In the genomic region with DNA sequence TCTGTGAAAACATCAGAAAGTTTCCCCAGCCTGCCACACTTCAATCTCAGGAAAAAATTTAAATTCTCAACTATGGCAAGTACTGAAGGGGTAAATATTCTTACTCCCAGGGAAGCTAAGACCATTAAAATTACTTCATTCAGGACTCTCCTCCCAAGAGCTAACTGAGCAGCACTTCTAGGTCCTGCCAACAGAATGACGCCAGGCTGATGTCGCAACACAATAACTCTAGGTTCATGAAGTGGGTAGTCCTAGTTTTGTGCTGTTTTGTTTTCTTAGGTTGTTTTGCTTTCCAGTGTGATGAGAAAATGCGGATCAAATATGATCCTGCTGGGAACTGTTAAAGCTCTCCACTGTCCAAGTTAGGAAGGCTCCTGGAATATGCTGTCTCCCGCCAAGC, we compare ENCODE assay signal across 15 cellular contexts.
DNase-seq lines count a peak whose midpoint lies in the region; ATAC-seq and TF ChIP-seq lines count a peak whose summit lies in the region.
"Had no signal": no experiment of that assay in that cellular context is flagged by ENCODE, and none has a peak within 500 bp of the region (broad histone marks: within the 10 kb centered on the region; RNA-seq: fewer than 3 reads in every experiment).

No MANE protein-coding gene starts in this region.

- intact Hi-C loops in PC-3 (cut with micrococcal nuclease) (no loop called here), sciatic nerve (cut with DNase I) (no loop called here)

- no peaks in the 10 kb centered on the region for H4K20me1 ChIP-seq in PC-3 (ENCODE audit: low read length)
- no peaks in the 10 kb centered on the region for H4K20me1 ChIP-seq in fibroblast of lung (ENCODE audit: control insufficient read depth, extremely low read depth, insufficient read depth, low read length)

- ATAC-seq in PC-3 (no peak), sciatic nerve (peak; percentile 98), GM21825 (IDR thresholded peaks at IDR 0.05; ENCODE audit: unreplicated experiment) (no peak)

- H3K27ac ChIP-seq in HEK293 (ENCODE audit: extremely low read depth, low read depth, low read length) (no peak overlapping the region), PC-3 (ENCODE audit: low read length) (no peak overlapping the region), fibroblast of lung (ENCODE audit: insufficient read depth, low read length) (no peak overlapping the region)
- H3K27ac ChIP-seq: thoracic aorta had no signal

- no peaks in the 10 kb centered on the region for H3F3A ChIP-seq in PC-3 (ENCODE audit: low read length, unreplicated experiment)

- H3K27me3 ChIP-seq in PC-3 (ENCODE audit: low read length) = no peaks in the 10 kb centered on the region
- no peaks in the 10 kb centered on the region for H3K27me3 ChIP-seq in fibroblast of lung (ENCODE audit: control insufficient read depth, insufficient read depth, low read length)

- H2AFZ ChIP-seq in PC-3 (ENCODE audit: low read length) (no peak overlapping the region), fibroblast of lung (ENCODE audit: low read length) (no peak overlapping the region)

- POLR2A ChIA-PET in HEK293 (lab: Yijun Ruan, JAX) = no interaction called here
- POLR2A ChIA-PET in PC-3 (lab: Charles Lee; ENCODE audit: unreplicated experiment) = no interaction called here

- H3K4me2 ChIP-seq in PC-3 (ENCODE audit: low read length) (no peak overlapping the region), fibroblast of lung (ENCODE audit: extremely low read depth, insufficient read depth, low read length) (no peak overlapping the region)

- H3K9ac ChIP-seq in PC-3 (ENCODE audit: low read length) = no peak overlapping the region
- no peak overlapping the region for H3K9ac ChIP-seq in fibroblast of lung (ENCODE audit: insufficient read depth, low read length)

- H3K36me3 ChIP-seq in HEK293 (ENCODE audit: control insufficient read depth in 2 of 2, insufficient read depth in 1 of 2, low read length in 2 of 2) (no peaks in the 10 kb centered on the region), PC-3 (ENCODE audit: low read depth, low read length) (no peaks in the 10 kb centered on the region), fibroblast of lung (ENCODE audit: control insufficient read depth, insufficient read depth, low read length) (no peaks in the 10 kb centered on the region)
- H3K36me3 ChIP-seq: thoracic aorta had no signal

- H3K79me2 ChIP-seq in PC-3 (ENCODE audit: low read length) (no peaks in the 10 kb centered on the region), fibroblast of lung (ENCODE audit: control insufficient read depth, insufficient read depth, low read length) (no peaks in the 10 kb centered on the region)

- H3K4me1 ChIP-seq in HEK293 (ENCODE audit: control insufficient read depth, insufficient read depth, low read length) (no peaks in the 10 kb centered on the region), PC-3 (ENCODE audit: insufficient read depth, low read length) (no peaks in the 10 kb centered on the region), fibroblast of lung (ENCODE audit: control insufficient read depth, extremely low read depth, insufficient read depth, low read length) (no peaks in the 10 kb centered on the region)

- CTCF ChIA-PET in HEK293 (lab: Yijun Ruan, JAX) (no interaction called here), PC-3 (lab: Charles Lee) (no interaction called here)

- peak; percentile 6 for DNase-seq in PC-3
- peak; percentile 6 to 50 for DNase-seq in fibroblast of lung (ENCODE audit: low read depth in 2 of 2)
- DNase-seq in sciatic nerve (ENCODE audit: low spot score) = peak; percentile 80
- DNase-seq in cerebellar cortex (ENCODE audit: low spot score) = no peak
- no peak for DNase-seq in COR-L47 (lab: John Stamatoyannopoulos, UW)
- DNase-seq in DMS 273 treated with DMSO at 0.1 percent for 48 hours (lab: John Stamatoyannopoulos, UW) = no peak
- DNase-seq: activated naive CD4-positive, alpha-beta T cell treated with anti-CD3 and anti-CD28 coated beads, Interleukin-2, amount 50 U/mL, for 16 hours; kidney glomerular epithelial cell; NCI-H1092; NCI-H524; RPMI8226; small intestine had no signal

- no peaks in the 10 kb centered on the region for H3K9me2 ChIP-seq in PC-3 (replicated peaks; ENCODE audit: low read length)

- H3K9me3 ChIP-seq in HEK293 (ENCODE audit: control insufficient read depth, insufficient read depth, low read depth, low read length) (no peaks in the 10 kb centered on the region), PC-3 (ENCODE audit: low read length) (no peaks in the 10 kb centered on the region), fibroblast of lung (ENCODE audit: control insufficient read depth, insufficient read depth, low read depth, low read length) (no peaks in the 10 kb centered on the region)
- H3K9me3 ChIP-seq: thoracic aorta had no signal

- BruUV-seq in PC-3 (replicated peaks; lab: Mats Ljungman, UMichigan) = no TSS peak

- no peak overlapping the region for H3K4me3 ChIP-seq in HEK293 (ENCODE audit: low read depth, low read length)
- H3K4me3 ChIP-seq in PC-3 (ENCODE audit: low read length) = no peak overlapping the region
- no peak overlapping the region for H3K4me3 ChIP-seq in fibroblast of lung (replicated peaks in 1 of 4; ENCODE audit: control extremely low read depth in 1 of 4, insufficient read depth in 1 of 4, low read depth in 3 of 4, low read length in 4 of 4)
- H3K4me3 ChIP-seq: thoracic aorta had no signal

- TF ChIP-seq CTCF in HEK293 (tag by site-specific recombination; IDR thresholded peaks at IDR 0.05) (no peak), PC-3 (conservative IDR thresholded peaks at IDR 0.05; ENCODE audit: low read depth, low read length) (no peak), fibroblast of lung (conservative IDR thresholded peaks at IDR 0.05 in 1 of 2, IDR thresholded peaks at IDR 0.05 in 1 of 2; ENCODE audit: low read depth in 1 of 2, low read length in 2 of 2) (no peak)

TF ChIP-seq in HEK293, 187 proteins besides CTCF, POLR2A, EP300 and RAD21:
- TF ChIP-seq ZBTB10 (tag by site-specific recombination; IDR thresholded peaks at IDR 0.05) (no peak), SP7 (tag by site-specific recombination; IDR thresholded peaks at IDR 0.05) (no peak), SCRT2 (tag by site-specific recombination; IDR thresholded peaks at IDR 0.05) (0 out of 2 replicates have a peak, but pooled peaks have one; percentile 32), ZBTB6 (tag by site-specific recombination; IDR thresholded peaks at IDR 0.05) (no peak), ZNF629 (tag by site-specific recombination; IDR thresholded peaks at IDR 0.05) (no peak), ZBTB17 (tag by site-specific recombination; IDR thresholded peaks at IDR 0.05) (no peak), ZNF660 (tag by site-specific recombination; IDR thresholded peaks at IDR 0.05) (no peak), TRIM28 (IDR thresholded peaks at IDR 0.05; ENCODE audit: borderline replicate concordance, low read length) (peak; percentile 39; the same call in 1 of the 2 replicates)
- TF ChIP-seq, protein P1, sequence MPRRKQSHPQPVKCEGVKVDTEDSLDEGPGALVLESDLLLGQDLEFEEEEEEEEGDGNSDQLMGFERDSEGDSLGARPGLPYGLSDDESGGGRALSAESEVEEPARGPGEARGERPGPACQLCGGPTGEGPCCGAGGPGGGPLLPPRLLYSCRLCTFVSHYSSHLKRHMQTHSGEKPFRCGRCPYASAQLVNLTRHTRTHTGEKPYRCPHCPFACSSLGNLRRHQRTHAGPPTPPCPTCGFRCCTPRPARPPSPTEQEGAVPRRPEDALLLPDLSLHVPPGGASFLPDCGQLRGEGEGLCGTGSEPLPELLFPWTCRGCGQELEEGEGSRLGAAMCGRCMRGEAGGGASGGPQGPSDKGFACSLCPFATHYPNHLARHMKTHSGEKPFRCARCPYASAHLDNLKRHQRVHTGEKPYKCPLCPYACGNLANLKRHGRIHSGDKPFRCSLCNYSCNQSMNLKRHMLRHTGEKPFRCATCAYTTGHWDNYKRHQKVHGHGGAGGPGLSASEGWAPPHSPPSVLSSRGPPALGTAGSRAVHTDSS (tag by site-specific recombination; IDR thresholded peaks at IDR 0.05) = no peak

Comparison
In these comparisons a context has a peak if more than half of its experiments do, and no peak if none do; other contexts are left out.
1. DNase-seq: peak in PC-3 (single experiment), fibroblast of lung (2 of 2) and sciatic nerve (single experiment); none in cerebellar cortex (single experiment), COR-L47 (single experiment) and DMS 273 treated with DMSO at 0.1 percent for 48 hours (single experiment).